ENCODE assay signal across 2 cellular contexts in genomic region chr10:95732907-95733306, GRCh38. TPM values are rescaled to one million over a fixed set of nuclear protein-coding genes. Genes with fewer than 3 reads are reported as not detected.
"Had no signal": no experiment of that assay in that cellular context is flagged by ENCODE, and none has a peak within 500 bp of the region (broad histone marks: within the 10 kb centered on the region; RNA-seq: fewer than 3 reads in every experiment).

No MANE protein-coding gene starts in this region.

RNA-seq across cellular contexts. Expression of gene ENTPD1, which starts 23.1 kb away (rescaled TPM):
- total RNA-seq: foreskin keratinocyte had no signal
- polyA plus RNA-seq: foreskin keratinocyte, mammary epithelial cell had no signal
